3 cellular contexts compared by ENCODE assay signal in the genomic region with DNA sequence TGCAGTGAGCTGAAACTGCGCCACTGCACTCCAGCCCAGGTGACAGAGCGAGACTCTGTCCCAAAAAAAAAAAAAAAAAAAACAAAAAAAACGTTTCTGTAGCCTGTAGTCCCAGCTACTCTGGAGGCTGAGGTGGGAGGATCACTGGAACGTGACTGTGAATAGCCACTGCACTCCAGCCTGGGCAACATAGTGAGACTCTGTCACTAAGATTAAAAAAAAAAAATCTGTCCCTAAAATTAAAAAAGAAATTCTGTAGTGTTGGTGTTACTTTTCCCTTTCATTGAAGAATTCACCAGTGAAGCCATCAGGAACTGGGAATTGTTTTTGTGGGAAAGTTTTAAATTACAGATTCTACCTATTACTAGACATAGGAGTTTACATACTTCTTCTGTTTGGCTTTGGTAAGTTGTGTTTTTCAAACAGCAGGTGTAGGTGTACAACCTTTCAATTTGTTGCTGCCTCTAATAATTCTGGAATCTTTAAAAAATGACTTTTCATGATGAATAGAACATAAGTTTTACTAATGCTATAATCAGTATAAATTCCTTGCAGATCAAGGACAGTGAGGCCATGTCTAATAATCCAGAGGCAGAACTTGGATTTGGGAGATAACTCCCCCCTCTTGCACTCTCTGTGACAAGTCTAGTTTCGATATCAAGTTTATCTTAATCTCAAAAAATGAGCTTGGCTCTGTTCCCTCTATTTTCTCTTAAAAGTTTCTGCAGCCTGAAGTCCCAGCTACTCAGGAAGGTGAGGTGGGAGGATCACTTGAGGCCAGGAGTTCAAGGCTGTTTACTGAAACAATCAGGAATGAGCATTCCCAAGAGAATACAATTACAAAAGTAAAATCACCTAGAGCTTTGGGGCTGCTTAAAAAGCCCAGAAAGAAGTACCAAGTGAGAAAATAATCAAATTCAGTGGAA. TPM values are rescaled to one million over a fixed set of nuclear protein-coding genes. Genes with fewer than 3 reads are reported as not detected.
"Had no signal": no experiment of that assay in that cellular context is flagged by ENCODE, and none has a peak within 500 bp of the region (broad histone marks: within the 10 kb centered on the region; RNA-seq: fewer than 3 reads in every experiment).

No MANE protein-coding gene starts in this region.

RNA-seq across cellular contexts. Expression of gene FANK1, which starts 9.0 kb away (rescaled TPM):
- total RNA-seq: natural killer cell treated with Interleukin-12 subunit alpha and Interleukin-12 subunit beta and Interleukin-15 and Interleukin-18, amount 100 ng/mL, for 72 hours had no signal
- polyA plus RNA-seq: liver; naive thymus-derived CD4-positive, alpha-beta T cell had no signal
